Comparison of ENCODE assay signal across 31 cellular contexts in genomic region chr5:119694284-119694683, GRCh38.
A peak's percentile ranks its signal among the peaks of the same experiment; 100 is the strongest.
DNase-seq lines count a peak whose midpoint lies in the region; ATAC-seq, FAIRE-seq and TF ChIP-seq lines count a peak whose summit lies in the region.
"Had no signal": no experiment of that assay in that cellular context is flagged by ENCODE, and none has a peak within 500 bp of the region (broad histone marks: within the 10 kb centered on the region; RNA-seq: fewer than 3 reads in every experiment).

No MANE protein-coding gene starts in this region.

- no peak for FAIRE-seq in D721Med (lab: Jason Lieb, UNC)
- FAIRE-seq: astrocyte, urothelium cell line had no signal

- no peaks in the 10 kb centered on the region for H3K36me3 ChIP-seq in thyroid gland

- ATAC-seq in GM19351 (IDR thresholded peaks at IDR 0.05; ENCODE audit: unreplicated experiment), result peak; percentile 76
- ATAC-seq in HG02852 (IDR thresholded peaks at IDR 0.05; ENCODE audit: unreplicated experiment), result peak; percentile 62
- ATAC-seq in HG03565 (IDR thresholded peaks at IDR 0.05; ENCODE audit: unreplicated experiment), result peak; percentile 75
- ATAC-seq: effector memory CD8-positive, alpha-beta T cell; naive thymus-derived CD8-positive, alpha-beta T cell; psoas muscle had no signal

- WGBS in thyroid gland, 2 donors, result 78 to 80% methylated on average over 3 of the region's 3 CpGs

- H3K27ac ChIP-seq in thyroid gland, result no peak overlapping the region
- H3K27ac ChIP-seq: HL-60, psoas muscle, RWPE1, testis had no signal

- TF ChIP-seq POLR2A in thyroid gland (IDR thresholded peaks at IDR 0.05), result no peak

- no peak overlapping the region for H3K4me3 ChIP-seq in thyroid gland (replicated peaks in 1 of 3)
- H3K4me3 ChIP-seq: psoas muscle, testis had no signal

- intact Hi-C loops in thyroid gland (cut with DNase I), result no loop called here

- no peaks in the 10 kb centered on the region for H3K4me1 ChIP-seq in thyroid gland
- H3K4me1 ChIP-seq: psoas muscle, testis had no signal

- H3K27me3 ChIP-seq in thyroid gland, result no peaks in the 10 kb centered on the region
- H3K27me3 ChIP-seq: testis had no signal

- no peak for TF ChIP-seq CTCF in thyroid gland (IDR thresholded peaks at IDR 0.05)
- no peak for TF ChIP-seq CTCF in D721Med (IDR thresholded peaks at IDR 0.05; ENCODE audit: insufficient read depth, missing control alignments)

- DNase-seq in CD1c-positive myeloid dendritic cell (ENCODE audit: extremely low spot score) (peak; percentile 13), HuH-7.5 (ENCODE audit: low spot score) (no peak), occipital lobe (lab: John Stamatoyannopoulos, UW) (no peak), thyroid gland (no peak), D721Med (ENCODE audit: insufficient read length, low spot score) (no peak)
- DNase-seq: 8988T; activated CD4-positive, alpha-beta T cell treated with anti-CD3 and anti-CD28 coated beads for 4 hours; activated gamma-delta T cell; activated naive CD8-positive, alpha-beta T cell treated with anti-CD3 and anti-CD28 coated beads, Interleukin-2, amount 10 ng/mL, durations not matched to agents 7 days and 5 days; CD4-positive, alpha-beta T cell; cortex of kidney; effector memory CD8-positive, alpha-beta T cell; H9; head of caudate nucleus; Karpas-422; midbrain; naive thymus-derived CD8-positive, alpha-beta T cell; NCI-H146; nucleus accumbens; psoas muscle; SK-N-SH; stimulated activated naive CD4-positive, alpha-beta T cell treated with Interleukin-2 at 50 U/mL for 16 hours; T-helper 2 cell; testis had no signal

- H3K9me3 ChIP-seq in thyroid gland, result no peaks in the 10 kb centered on the region
- H3K9me3 ChIP-seq: SK-N-SH, testis had no signal
